In the genomic region with DNA sequence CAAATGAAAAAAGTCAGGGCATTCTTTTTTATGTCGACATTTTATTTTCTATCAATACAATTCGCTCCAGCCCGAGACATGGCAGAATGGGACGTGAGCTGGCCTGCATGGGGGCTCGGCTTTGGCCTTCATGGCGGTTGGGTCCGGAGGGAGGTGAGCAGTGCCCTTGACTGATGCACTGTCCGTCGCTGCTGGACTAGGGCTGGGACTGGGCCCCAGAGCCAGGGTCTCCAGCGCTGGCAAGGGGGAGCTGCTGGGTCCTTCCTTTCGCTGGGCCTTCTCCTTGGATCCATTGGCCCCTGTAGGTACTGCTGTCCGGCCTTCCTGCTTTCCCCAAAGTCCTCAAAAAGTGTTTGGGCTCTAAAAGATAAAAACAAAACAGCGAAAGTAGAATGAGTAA, we compare ENCODE assay signal across 40 cellular contexts.
"Had no signal": no experiment of that assay in that cellular context is flagged by ENCODE, and none has a peak within 500 bp of the region (broad histone marks: within the 10 kb centered on the region; RNA-seq: fewer than 3 reads in every experiment).

No MANE protein-coding gene starts in this region.

- H3K27ac ChIP-seq: adrenal gland, ascending aorta, body of pancreas, brain microvascular endothelial cell, breast epithelium, cardiac muscle cell had no signal

- H3K27ac Mint-ChIP-seq: activated naive CD4-positive, alpha-beta T cell treated with anti-CD3 and anti-CD28 coated beads for 36 hours; activated naive CD4-positive, alpha-beta T cell treated with anti-CD3 and anti-CD28 coated beads, Interleukin-2, amount 10 ng/mL, durations not matched to agents 7 days and 5 days; activated naive CD4-positive, alpha-beta T cell treated with anti-CD3 and anti-CD28 coated beads, Interleukin-2, amount 50 U/mL, for 24 hours; activated naive CD4-positive, alpha-beta T cell treated with anti-CD3 and anti-CD28 coated beads, Interleukin-2, amount 50 U/mL, for 72 hours; activated naive CD8-positive, alpha-beta T cell; activated naive CD8-positive, alpha-beta T cell treated with anti-CD3 and anti-CD28 coated beads for 36 hours; activated naive CD8-positive, alpha-beta T cell treated with anti-CD3 and anti-CD28 coated beads, Interleukin-2, amount 10 ng/mL, durations not matched to agents 7 days and 5 days; activated naive CD8-positive, alpha-beta T cell treated with anti-CD3 and anti-CD28 coated beads, Interleukin-2, amount 50 U/mL, for 24 hours; activated T-cell treated with anti-CD3 and anti-CD28 coated beads, Interleukin-2, amount 50 U/mL, for 24 hours; activated T-cell treated with anti-CD3 and anti-CD28 coated beads, Interleukin-2, amount 50 U/mL, for 72 hours; activated T-helper 1 cell treated with anti-CD3 and anti-CD28 coated beads, Interleukin-12 subunit alpha, Interleukin-12 subunit beta, Interleukin-2, Interleukin-4 antibody, amounts not matched to agents 30 ng/mL and 10 ng/mL and 1 ng/mL, durations not matched to agents 14 hours and 24 hours and 36 hours; activated T-helper 17 cell treated with anti-CD3 and anti-CD28 coated beads, Interleukin-2, amount 50 U/mL, for 72 hours; activated T-helper 2 cell treated with anti-CD3 and anti-CD28 coated beads, Interferon-gamma antibody, Interleukin-2, Interleukin-4, amounts not matched to agents 10 μg/mL and 5 μg/mL and 100 μg/mL, durations not matched to agents 14 hours and 24 hours and 36 hours; brain had no signal

- H3K36me3 Mint-ChIP-seq: activated naive CD4-positive, alpha-beta T cell treated with anti-CD3 and anti-CD28 coated beads, Interleukin-2, amount 50 U/mL, for 24 hours; activated naive CD8-positive, alpha-beta T cell; activated naive CD8-positive, alpha-beta T cell treated with anti-CD3 and anti-CD28 coated beads for 36 hours; brain had no signal

- H3K36me3 ChIP-seq: adrenal gland, ascending aorta, brain microvascular endothelial cell, breast epithelium, cardiac muscle cell had no signal

- FAIRE-seq: astrocyte, bronchial epithelial cell had no signal

- H3K9me3 ChIP-seq: adrenal gland, ascending aorta, body of pancreas, breast epithelium had no signal

- H3K4me1 ChIP-seq: adrenal gland, ascending aorta, body of pancreas, breast epithelium had no signal

- H3K4me3 Mint-ChIP-seq: activated naive CD4-positive, alpha-beta T cell treated with anti-CD3 and anti-CD28 coated beads for 36 hours; activated naive CD4-positive, alpha-beta T cell treated with anti-CD3 and anti-CD28 coated beads, Interleukin-2, amount 10 ng/mL, durations not matched to agents 7 days and 5 days; activated naive CD4-positive, alpha-beta T cell treated with anti-CD3 and anti-CD28 coated beads, Interleukin-2, amount 50 U/mL, for 24 hours; activated naive CD8-positive, alpha-beta T cell; activated naive CD8-positive, alpha-beta T cell treated with anti-CD3 and anti-CD28 coated beads for 36 hours; activated naive CD8-positive, alpha-beta T cell treated with anti-CD3 and anti-CD28 coated beads, Interleukin-2, amount 10 ng/mL, durations not matched to agents 7 days and 5 days; activated naive CD8-positive, alpha-beta T cell treated with anti-CD3 and anti-CD28 coated beads, Interleukin-2, amount 50 U/mL, for 24 hours; activated T-cell treated with anti-CD3 and anti-CD28 coated beads, Interleukin-2, amount 50 U/mL, for 24 hours; activated T-cell treated with anti-CD3 and anti-CD28 coated beads, Interleukin-2, amount 50 U/mL, for 4 hours; activated T-cell treated with anti-CD3 and anti-CD28 coated beads, Interleukin-2, amount 50 U/mL, for 72 hours; activated T-helper 1 cell treated with anti-CD3 and anti-CD28 coated beads, Interleukin-12 subunit alpha, Interleukin-12 subunit beta, Interleukin-2, Interleukin-4 antibody, amounts not matched to agents 30 ng/mL and 10 ng/mL and 1 ng/mL, durations not matched to agents 14 hours and 24 hours and 36 hours; activated T-helper 17 cell treated with anti-CD3 and anti-CD28 coated beads, Interleukin-2, amount 50 U/mL, for 72 hours; brain; central memory CD8-positive, alpha-beta T cell had no signal

- H3K27me3 ChIP-seq: adrenal gland, ascending aorta, body of pancreas, brain microvascular endothelial cell, breast epithelium, cardiac muscle cell had no signal

- H3K27me3 Mint-ChIP-seq: activated naive CD4-positive, alpha-beta T cell treated with anti-CD3 and anti-CD28 coated beads, Interleukin-2, amount 50 U/mL, for 24 hours; activated naive CD8-positive, alpha-beta T cell; activated naive CD8-positive, alpha-beta T cell treated with anti-CD3 and anti-CD28 coated beads for 36 hours; activated T-cell treated with anti-CD3 and anti-CD28 coated beads, Interleukin-2, amount 50 U/mL, for 24 hours; activated T-helper 17 cell treated with anti-CD3 and anti-CD28 coated beads, Interleukin-2, amount 50 U/mL, for 72 hours had no signal

- ATAC-seq: activated naive CD4-positive, alpha-beta T cell treated with anti-CD3 and anti-CD28 coated beads, Interleukin-2, amount 50 U/mL, for 72 hours; activated naive CD8-positive, alpha-beta T cell treated with anti-CD3 and anti-CD28 coated beads, Interleukin-2, amount 50 U/mL, for 24 hours; activated T-cell treated with anti-CD3 and anti-CD28 coated beads, Interleukin-2, amount 50 U/mL, for 4 hours; activated T-cell treated with anti-CD3 and anti-CD28 coated beads, Interleukin-2, amount 50 U/mL, for 72 hours; activated T-helper 17 cell treated with anti-CD3 and anti-CD28 coated beads, Interleukin-2, amount 50 U/mL, for 72 hours; body of pancreas had no signal

- DNase-seq: activated effector memory CD4-positive, alpha-beta T cell treated with anti-CD3 and anti-CD28 coated beads, Interleukin-2, amount 50 U/mL, for 16 hours; activated effector memory CD4-positive, alpha-beta T cell treated with Interleukin-2 at 50 U/mL for 16 hours; activated gamma-delta T cell; activated gamma-delta T cell treated with Interleukin-2 at 50 U/mL for 16 hours; activated naive CD4-positive, alpha-beta T cell; activated naive CD4-positive, alpha-beta T cell treated with anti-CD3 and anti-CD28 coated beads for 36 hours; activated naive CD4-positive, alpha-beta T cell treated with anti-CD3 and anti-CD28 coated beads, Interleukin-2, amount 10 ng/mL, durations not matched to agents 7 days and 5 days; activated naive CD4-positive, alpha-beta T cell treated with anti-CD3 and anti-CD28 coated beads, Interleukin-2, amount 50 U/mL, for 16 hours; activated naive CD4-positive, alpha-beta T cell treated with Interleukin-2 at 50 U/mL for 16 hours; activated naive CD8-positive, alpha-beta T cell treated with anti-CD3 and anti-CD28 coated beads for 36 hours; activated naive CD8-positive, alpha-beta T cell treated with anti-CD3 and anti-CD28 coated beads, Interleukin-2, amount 10 ng/mL, durations not matched to agents 7 days and 5 days; activated naive CD8-positive, alpha-beta T cell treated with anti-CD3 and anti-CD28 coated beads, Interleukin-2, amount 50 U/mL, for 24 hours; activated T-cell treated with anti-CD3 and anti-CD28 coated beads, Interleukin-2, amount 50 U/mL, for 1 hour; activated T-cell treated with anti-CD3 and anti-CD28 coated beads, Interleukin-2, amount 50 U/mL, for 24 hours; activated T-cell treated with anti-CD3 and anti-CD28 coated beads, Interleukin-2, amount 50 U/mL, for 4 hours; activated T-cell treated with anti-CD3 and anti-CD28 coated beads, Interleukin-2, amount 50 U/mL, for 48 hours; activated T-cell treated with anti-CD3 and anti-CD28 coated beads, Interleukin-2, amount 50 U/mL, for 72 hours; adrenal gland; amniotic stem cell; amygdala; anterior cingulate cortex; aorta; body of pancreas; brain microvascular endothelial cell; caudate nucleus; central memory CD4-positive, alpha-beta T cell; cerebellar nuclear complex had no signal

- H3K4me1 Mint-ChIP-seq: central memory CD8-positive, alpha-beta T cell had no signal

- H3K4me3 ChIP-seq: adrenal gland, ascending aorta, body of pancreas, breast epithelium, cardiac muscle cell had no signal

- H3K9me3 Mint-ChIP-seq: activated naive CD4-positive, alpha-beta T cell treated with anti-CD3 and anti-CD28 coated beads, Interleukin-2, amount 50 U/mL, for 24 hours; activated T-cell treated with anti-CD3 and anti-CD28 coated beads, Interleukin-2, amount 50 U/mL, for 4 hours; activated T-helper 17 cell treated with anti-CD3 and anti-CD28 coated beads, Interleukin-2, amount 50 U/mL, for 72 hours; central memory CD8-positive, alpha-beta T cell had no signal
